In genomic region chr14:21383848-21384493, GRCh38 we compare ENCODE assay signal across 8 cellular contexts. TPM values are rescaled to one million over a fixed set of nuclear protein-coding genes. Genes with fewer than 3 reads are reported as not detected.
DNase-seq lines count a peak whose midpoint lies in the region; ATAC-seq, FAIRE-seq and TF ChIP-seq lines count a peak whose summit lies in the region.

TSS of gene SUPT16H (minus strand) at chr14:21384019. CDS start at chr14:21383927, 92 bp downstream.

- peak; percentile 18 for FAIRE-seq in colon (lab: Jason Lieb, UNC)

- DNase-seq in BE2C (peak; percentile 99), GM19240 (ENCODE audit: insufficient read length, low spot score) (peak; percentile 56), NCI-H526 (lab: John Stamatoyannopoulos, UW) (peak; percentile 93 to 98)
- DNase-seq in activated CD4-positive, alpha-beta T cell treated with anti-CD3 and anti-CD28 coated beads for 48 hours = peak; percentile 97
- DNase-seq in stimulated activated CD4-positive, alpha-beta T cell treated with anti-CD3 and anti-CD28 coated beads, Interleukin-1b, Interleukin-23, amount 100 ng/mL, for 4 hours (ENCODE audit: low read depth in 2 of 2) = peak; percentile 84 to 89

- no peaks in the 10 kb centered on the region for H3K9me3 ChIP-seq in BE2C

- H3K36me3 ChIP-seq in BE2C = peaks cover 22% of the 10 kb centered on the region

- no peaks in the 10 kb centered on the region for H3K27me3 ChIP-seq in BE2C
- H3K27me3 ChIP-seq in layer of hippocampus (ENCODE audit: control insufficient read depth, insufficient read depth, low read length) = no peaks in the 10 kb centered on the region

- H3K4me3 ChIP-seq in BE2C (ENCODE audit: low read depth, low read length) = peak within 1 kb of the TSS; percentile 98

- H3K4me1 ChIP-seq in BE2C = no peaks in the 10 kb centered on the region

- peak within 1 kb of the TSS; percentile 96 for H3K27ac ChIP-seq in layer of hippocampus (ENCODE audit: low read depth, low read length)

- ATAC-seq in HG03460 (IDR thresholded peaks at IDR 0.05; ENCODE audit: unreplicated experiment) = peak; percentile 89

- no peak for TF ChIP-seq CTCF in BE2C (IDR thresholded peaks at IDR 0.05; ENCODE audit: low read depth, low read length)

RNA-seq across cellular contexts. Expression of gene SUPT16H, which starts in this region (rescaled TPM):
- polyA plus RNA-seq in BE2C (2012; ENCODE audit: insufficient read depth, insufficient read length, low read depth) = 65.1 TPM

Comparison
In these comparisons a context has a peak if more than half of its experiments do, and no peak if none do; other contexts are left out.
1. Peak in every context shown above with its lines: DNase-seq, ATAC-seq, H3K4me3 ChIP-seq and H3K27ac ChIP-seq.